15 cellular contexts compared by ENCODE assay signal in the genomic region with DNA sequence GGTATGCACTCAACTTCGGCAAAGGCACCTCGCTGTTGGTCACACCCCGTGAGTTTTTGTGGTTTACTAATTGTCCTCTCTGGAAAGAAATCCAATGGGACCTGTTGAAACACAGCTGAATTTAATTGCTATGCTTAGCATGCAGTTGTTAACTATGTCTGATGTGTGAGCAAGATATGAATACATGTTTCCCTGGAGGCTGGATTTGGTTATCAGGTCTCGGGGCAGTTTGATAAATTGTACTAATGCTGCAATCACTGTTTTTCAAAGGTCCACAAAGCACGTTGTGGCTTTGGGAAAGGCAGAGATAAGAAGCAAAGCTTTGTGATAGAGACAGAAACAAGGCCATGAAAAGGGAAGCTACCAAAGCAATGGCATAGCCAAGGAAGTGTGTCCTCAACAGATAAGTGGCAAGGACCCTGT.
DNase-seq lines count a peak whose midpoint lies in the region; ATAC-seq and TF ChIP-seq lines count a peak whose summit lies in the region.
"Had no signal": no experiment of that assay in that cellular context is flagged by ENCODE, and none has a peak within 500 bp of the region (broad histone marks: within the 10 kb centered on the region; RNA-seq: fewer than 3 reads in every experiment).

No MANE protein-coding gene starts in this region.

- 0 out of 2 replicates have a peak overlapping the region, but pooled peaks have one; percentile 23 for H3K9ac ChIP-seq in SU-DHL-6 (ENCODE audit: low read length)

- no peak overlapping the region for H3K27ac ChIP-seq in SU-DHL-6 (ENCODE audit: low read depth, low read length)
- peak overlapping the region; percentile 83 for H3K27ac ChIP-seq in effector memory CD4-positive, alpha-beta T cell (ENCODE audit: insufficient read depth, low read length, poor library complexity, severe bottlenecking)
- H3K27ac ChIP-seq: dorsolateral prefrontal cortex had no signal

- H3K79me2 ChIP-seq in SU-DHL-6 (ENCODE audit: insufficient read depth, low read length): 0 out of 2 replicates have a peak, but pooled peaks cover 7% of the 10 kb centered on the region

- no peak overlapping the region for H2AFZ ChIP-seq in SU-DHL-6 (ENCODE audit: low read depth, low read length, severe bottlenecking)

- H3K4me2 ChIP-seq in SU-DHL-6 (ENCODE audit: low read depth, low read length, poor library complexity, severe bottlenecking): no peak overlapping the region

- peak overlapping the region; percentile 87 for H3K4me3 Mint-ChIP-seq in activated naive CD4-positive, alpha-beta T cell treated with anti-CD3 and anti-CD28 coated beads, Interleukin-2, amount 50 U/mL, for 24 hours
- H3K4me3 Mint-ChIP-seq in stimulated activated naive B cell treated with anti-CD40 and anti-IgM and Interleukin-4, amounts not matched to agents 10 μg/mL and 1 μg/mL and 100 μg/mL, for 72 hours: no peak overlapping the region
- H3K4me3 Mint-ChIP-seq in endothelial cell (ENCODE audit: unreplicated experiment): no peak overlapping the region

- H3K27me3 Mint-ChIP-seq in activated naive CD4-positive, alpha-beta T cell treated with anti-CD3 and anti-CD28 coated beads, Interleukin-2, amount 50 U/mL, for 24 hours: no peaks in the 10 kb centered on the region
- H3K27me3 Mint-ChIP-seq in stimulated activated naive B cell treated with anti-CD40 and anti-IgM and Interleukin-4, amounts not matched to agents 10 μg/mL and 1 μg/mL and 100 μg/mL, for 72 hours: no peaks in the 10 kb centered on the region
- H3K27me3 Mint-ChIP-seq in endothelial cell (ENCODE audit: unreplicated experiment): no peaks in the 10 kb centered on the region

- no peaks in the 10 kb centered on the region for H3K27me3 ChIP-seq in SU-DHL-6 (ENCODE audit: low read length)
- no peaks in the 10 kb centered on the region for H3K27me3 ChIP-seq in effector memory CD4-positive, alpha-beta T cell (replicated peaks; ENCODE audit: control insufficient read depth, insufficient read depth, low read length, poor library complexity, severe bottlenecking)

- H3K9me3 Mint-ChIP-seq in activated naive CD4-positive, alpha-beta T cell treated with anti-CD3 and anti-CD28 coated beads, Interleukin-2, amount 50 U/mL, for 24 hours: no peaks in the 10 kb centered on the region
- H3K9me3 Mint-ChIP-seq in stimulated activated naive B cell treated with anti-CD40 and anti-IgM and Interleukin-4, amounts not matched to agents 10 μg/mL and 1 μg/mL and 100 μg/mL, for 72 hours: no peaks in the 10 kb centered on the region
- H3K9me3 Mint-ChIP-seq in endothelial cell (ENCODE audit: unreplicated experiment): no peaks in the 10 kb centered on the region

- H3K4me1 ChIP-seq in effector memory CD4-positive, alpha-beta T cell (ENCODE audit: control insufficient read depth, insufficient read depth, low read length, poor library complexity, severe bottlenecking): peaks cover 11% of the 10 kb centered on the region

- DNase-seq in activated naive CD4-positive, alpha-beta T cell treated with anti-CD3 and anti-CD28 coated beads, Interleukin-2, amount 50 U/mL, for 16 hours: no peak
- no peak for DNase-seq in effector memory CD4-positive, alpha-beta T cell
- no peak for DNase-seq in stimulated activated naive B cell treated with anti-CD40 and anti-IgM and Interleukin-4, amounts not matched to agents 10 μg/mL and 1 μg/mL and 100 μg/mL, for 72 hours
- DNase-seq in endothelial cell (ENCODE audit: low spot score) (no peak), SHP77 treated with DMSO at 0.1 percent for 48 hours (lab: John Stamatoyannopoulos, UW) (no peak)
- DNase-seq: aorta; DND-41; dorsolateral prefrontal cortex; foreskin melanocyte; NCI-H2171; stimulated activated CD4-positive, alpha-beta T cell treated with anti-CD3 and anti-CD28 coated beads, Interleukin-4, amount 100 ng/mL, for 24 hours; stimulated activated naive CD4-positive, alpha-beta T cell treated with Interleukin-2 at 50 U/mL for 16 hours had no signal

- H3K9me2 ChIP-seq in SU-DHL-6 (replicated peaks; ENCODE audit: insufficient read depth, low read length): no peaks in the 10 kb centered on the region

- H3F3A ChIP-seq in SU-DHL-6 (ENCODE audit: insufficient read depth): peaks cover 10% of the 10 kb centered on the region

- H3K9me3 ChIP-seq in SU-DHL-6 (ENCODE audit: insufficient read depth, low read length): no peaks in the 10 kb centered on the region
- H3K9me3 ChIP-seq in effector memory CD4-positive, alpha-beta T cell (ENCODE audit: control insufficient read depth, low read length): no peaks in the 10 kb centered on the region

- H3K27ac Mint-ChIP-seq in activated naive CD4-positive, alpha-beta T cell treated with anti-CD3 and anti-CD28 coated beads, Interleukin-2, amount 50 U/mL, for 24 hours: peak overlapping the region; percentile 96
- H3K27ac Mint-ChIP-seq in stimulated activated naive B cell treated with anti-CD40 and anti-IgM and Interleukin-4, amounts not matched to agents 10 μg/mL and 1 μg/mL and 100 μg/mL, for 72 hours: peak overlapping the region; percentile 82
- H3K27ac Mint-ChIP-seq in endothelial cell (ENCODE audit: unreplicated experiment): no peak overlapping the region

- ATAC-seq in stimulated activated naive B cell treated with anti-CD40 and anti-IgM and Interleukin-4, amounts not matched to agents 10 μg/mL and 1 μg/mL and 100 μg/mL, for 72 hours (replicated peaks): no peak
- no peak for ATAC-seq in HG02571 (IDR thresholded peaks at IDR 0.05; ENCODE audit: unreplicated experiment)

- no peaks in the 10 kb centered on the region for H4K20me1 ChIP-seq in SU-DHL-6 (ENCODE audit: low read depth, low read length)

- TF ChIP-seq CTCF in SU-DHL-6 (IDR thresholded peaks at IDR 0.05; ENCODE audit: insufficient read depth, low read length, poor library complexity, severe bottlenecking) (no peak), endothelial cell (IDR thresholded peaks at IDR 0.05; ENCODE audit: unreplicated experiment) (no peak)

- H3K4me3 ChIP-seq in SU-DHL-6 (ENCODE audit: insufficient read depth, low read length, poor library complexity, severe bottlenecking): no peak overlapping the region
- H3K4me3 ChIP-seq in effector memory CD4-positive, alpha-beta T cell (ENCODE audit: insufficient read depth, low read depth, low read length, poor library complexity, severe bottlenecking): peak overlapping the region; percentile 29
- H3K4me3 ChIP-seq: dorsolateral prefrontal cortex had no signal

- no peaks in the 10 kb centered on the region for H3K36me3 ChIP-seq in SU-DHL-6 (ENCODE audit: low read length)
- peaks cover 3% of the 10 kb centered on the region for H3K36me3 ChIP-seq in effector memory CD4-positive, alpha-beta T cell (ENCODE audit: control insufficient read depth, insufficient read depth, low read length)

- H3K4me1 Mint-ChIP-seq in activated naive CD4-positive, alpha-beta T cell treated with anti-CD3 and anti-CD28 coated beads, Interleukin-2, amount 50 U/mL, for 24 hours: peaks cover 26% of the 10 kb centered on the region
- H3K4me1 Mint-ChIP-seq in stimulated activated naive B cell treated with anti-CD40 and anti-IgM and Interleukin-4, amounts not matched to agents 10 μg/mL and 1 μg/mL and 100 μg/mL, for 72 hours: peaks cover 41 to 79% of the 10 kb centered on the region in 2 donors
- H3K4me1 Mint-ChIP-seq in endothelial cell (ENCODE audit: unreplicated experiment): peaks cover 74% of the 10 kb centered on the region

- H3K36me3 Mint-ChIP-seq in activated naive CD4-positive, alpha-beta T cell treated with anti-CD3 and anti-CD28 coated beads, Interleukin-2, amount 50 U/mL, for 24 hours: peaks cover 41% of the 10 kb centered on the region
- peaks cover 2 to 4% of the 10 kb centered on the region in 2 donors for H3K36me3 Mint-ChIP-seq in stimulated activated naive B cell treated with anti-CD40 and anti-IgM and Interleukin-4, amounts not matched to agents 10 μg/mL and 1 μg/mL and 100 μg/mL, for 72 hours
- H3K36me3 Mint-ChIP-seq in endothelial cell (ENCODE audit: low read depth, unreplicated experiment): no peaks in the 10 kb centered on the region
